ENCODE assay signal across 17 cellular contexts in genomic region chr12:31006416-31007152, GRCh38.
"Had no signal": no experiment of that assay in that cellular context is flagged by ENCODE, and none has a peak within 500 bp of the region (broad histone marks: within the 10 kb centered on the region; RNA-seq: fewer than 3 reads in every experiment).

No MANE protein-coding gene starts in this region.

- H3K27ac ChIP-seq: ovary, transverse colon had no signal

- H3K27me3 ChIP-seq: ovary, transverse colon had no signal

- H3K4me1 Mint-ChIP-seq: activated CD4-positive, alpha-beta T cell treated with anti-CD3 and anti-CD28 coated beads, Interleukin-2, amount 10 ng/mL, durations not matched to agents 7 days and 5 days; mesothelial cell of epicardium; neural crest cell had no signal

- H3K4me3 ChIP-seq: ovary, transverse colon had no signal

- H3K27me3 Mint-ChIP-seq: dendritic cell treated with granulocyte-macrophage colony-stimulating factor and Interleukin-4, amounts not matched to agents 40 ng/mL and 50 ng/mL, for 4 days had no signal

- DNase-seq: activated CD4-positive, alpha-beta T cell treated with anti-CD3 and anti-CD28 coated beads, Interleukin-2, amount 10 ng/mL, durations not matched to agents 7 days and 5 days; activated CD8-positive, alpha-beta memory T cell treated with anti-CD3 and anti-CD28 coated beads, Interleukin-2, amount 50 U/mL, for 48 hours; activated naive CD4-positive, alpha-beta T cell treated with Interleukin-2 at 50 U/mL for 16 hours; anterior cingulate cortex; cerebellar nuclear complex; effector memory CD4-positive, alpha-beta T cell; foreskin melanocyte; ovary; stimulated activated CD4-positive, alpha-beta T cell treated with anti-CD3 and anti-CD28 coated beads, Interleukin-4, amount 100 ng/mL, for 4 hours; stimulated activated CD8-positive, alpha-beta memory T cell treated with anti-CD3 and anti-CD28 coated beads, Interleukin-4, amount 100 ng/mL, for 48 hours; stimulated activated naive CD4-positive, alpha-beta T cell treated with Interleukin-2 at 50 U/mL for 16 hours; substantia nigra; transverse colon had no signal

- H3K36me3 ChIP-seq: ovary, transverse colon had no signal

- H3K27ac Mint-ChIP-seq: activated CD4-positive, alpha-beta T cell treated with anti-CD3 and anti-CD28 coated beads, Interleukin-2, amount 10 ng/mL, durations not matched to agents 7 days and 5 days; activated T-helper 1 cell treated with anti-CD3 and anti-CD28 coated beads, Interleukin-12 subunit alpha, Interleukin-12 subunit beta, Interleukin-2, Interleukin-4 antibody, amounts not matched to agents 30 ng/mL and 10 ng/mL and 1 ng/mL, durations not matched to agents 14 hours and 24 hours and 36 hours; dendritic cell treated with granulocyte-macrophage colony-stimulating factor and Interleukin-4, amounts not matched to agents 40 ng/mL and 50 ng/mL, for 4 days; mesothelial cell of epicardium had no signal

- H3K4me3 Mint-ChIP-seq: activated CD4-positive, alpha-beta T cell treated with anti-CD3 and anti-CD28 coated beads, Interleukin-2, amount 10 ng/mL, durations not matched to agents 7 days and 5 days; activated T-helper 1 cell treated with anti-CD3 and anti-CD28 coated beads, Interleukin-12 subunit alpha, Interleukin-12 subunit beta, Interleukin-2, Interleukin-4 antibody, amounts not matched to agents 30 ng/mL and 10 ng/mL and 1 ng/mL, durations not matched to agents 14 hours and 24 hours and 36 hours; dendritic cell treated with granulocyte-macrophage colony-stimulating factor and Interleukin-4, amounts not matched to agents 40 ng/mL and 50 ng/mL, for 4 days; mesothelial cell of epicardium; neural crest cell had no signal

- H3K9me3 Mint-ChIP-seq: activated CD4-positive, alpha-beta T cell treated with anti-CD3 and anti-CD28 coated beads, Interleukin-2, amount 10 ng/mL, durations not matched to agents 7 days and 5 days; activated T-helper 1 cell treated with anti-CD3 and anti-CD28 coated beads, Interleukin-12 subunit alpha, Interleukin-12 subunit beta, Interleukin-2, Interleukin-4 antibody, amounts not matched to agents 30 ng/mL and 10 ng/mL and 1 ng/mL, durations not matched to agents 14 hours and 24 hours and 36 hours; dendritic cell treated with granulocyte-macrophage colony-stimulating factor and Interleukin-4, amounts not matched to agents 40 ng/mL and 50 ng/mL, for 4 days; mesothelial cell of epicardium; neural crest cell had no signal

- H3K36me3 Mint-ChIP-seq: mesothelial cell of epicardium had no signal

- H3K9me3 ChIP-seq: ovary, transverse colon had no signal
